9 cellular contexts compared by ENCODE assay signal in the genomic region with DNA sequence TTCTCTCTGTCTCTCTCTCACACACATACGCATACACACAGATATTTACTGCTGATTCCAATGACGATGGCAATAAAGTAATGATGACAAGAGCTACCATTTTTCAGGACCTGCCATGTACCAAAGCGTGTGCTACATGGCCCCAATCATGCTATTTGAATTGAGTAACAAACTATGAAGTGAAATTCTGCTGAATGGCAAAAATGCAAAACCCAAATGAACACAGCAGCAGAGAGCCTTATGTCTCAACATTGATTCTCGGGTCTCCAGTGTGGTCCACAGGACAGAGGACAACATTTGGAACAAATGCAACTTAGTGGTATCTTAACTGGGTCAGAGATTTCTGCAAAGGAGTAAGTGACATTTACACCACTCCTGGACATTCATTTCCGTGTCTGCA.
"Had no signal": no experiment of that assay in that cellular context is flagged by ENCODE, and none has a peak within 500 bp of the region (broad histone marks: within the 10 kb centered on the region; RNA-seq: fewer than 3 reads in every experiment).

No MANE protein-coding gene starts in this region.

- H3K36me3 Mint-ChIP-seq: IgD-negative memory B cell had no signal

- ATAC-seq: HCT116 had no signal

- H3K4me1 Mint-ChIP-seq: IgD-negative memory B cell had no signal

- H3K27ac Mint-ChIP-seq: HFFc6, IgD-negative memory B cell had no signal

- H3K36me3 ChIP-seq: HAP-1 had no signal

- H3K9me3 ChIP-seq: HAP-1 had no signal

- H3K9ac ChIP-seq: GM23248 had no signal

- H3K27ac ChIP-seq: GM23248 had no signal

- H3K4me3 ChIP-seq: GM23248, HAP-1 had no signal

- DNase-seq: GM23248, GOT3, H7, HFFc6, KG1 had no signal

- H3K9me3 Mint-ChIP-seq: HFFc6 had no signal

- H3K4me1 ChIP-seq: HAP-1 had no signal

- H3K4me3 Mint-ChIP-seq: HFFc6 had no signal

- FAIRE-seq: HTR-8/SVneo had no signal
